18 cellular contexts compared by ENCODE assay signal in genomic region chr12:77120695-77121094, GRCh38. TPM values are rescaled to one million over a fixed set of nuclear protein-coding genes. Genes with fewer than 3 reads are reported as not detected.
DNase-seq lines count a peak whose midpoint lies in the region; ATAC-seq and TF ChIP-seq lines count a peak whose summit lies in the region.
"Had no signal": no experiment of that assay in that cellular context is flagged by ENCODE, and none has a peak within 500 bp of the region (broad histone marks: within the 10 kb centered on the region; RNA-seq: fewer than 3 reads in every experiment).

No MANE protein-coding gene starts in this region.

- no TSS peak for BruUV-seq in IMR-90 (replicated peaks; lab: Mats Ljungman, UMichigan)

- no peaks in the 10 kb centered on the region for H4K20me1 ChIP-seq in IMR-90 (ENCODE audit: insufficient read depth, low read length)
- H4K20me1 ChIP-seq in fibroblast of lung (ENCODE audit: control insufficient read depth, extremely low read depth, insufficient read depth, low read length) = no peaks in the 10 kb centered on the region

- H3K4me3 ChIP-seq in IMR-90 (ENCODE audit: insufficient read depth, low read depth, low read length) (no peak overlapping the region), fibroblast of lung (replicated peaks in 1 of 4; ENCODE audit: control extremely low read depth in 1 of 4, insufficient read depth in 1 of 4, low read depth in 3 of 4, low read length in 4 of 4) (no peak overlapping the region), skeletal muscle satellite cell (ENCODE audit: low read length) (no peak overlapping the region)
- H3K4me3 ChIP-seq: cardiac muscle cell had no signal

- H3K9me1 ChIP-seq in IMR-90 (ENCODE audit: insufficient read depth, low read length) = peaks cover 7% of the 10 kb centered on the region

- no peak overlapping the region for H3K23ac ChIP-seq in IMR-90 (ENCODE audit: low read depth, low read length)

- H3K27me3 ChIP-seq in IMR-90 (ENCODE audit: control insufficient read depth, insufficient read depth, low read length) (no peaks in the 10 kb centered on the region), fibroblast of lung (ENCODE audit: control insufficient read depth, insufficient read depth, low read length) (no peaks in the 10 kb centered on the region), skeletal muscle satellite cell (ENCODE audit: control insufficient read depth, insufficient read depth, low read length) (no peaks in the 10 kb centered on the region)

- dilution Hi-C loops in IMR-90 (cut with HindIII; ENCODE audit: low sequenced_read_pairs, unreplicated experiment) = no loop called here

- in situ Hi-C loops in IMR-90 (cut with MboI; ENCODE audit: low sequenced_read_pairs) = no loop called here

- no peaks in the 10 kb centered on the region for H3K79me2 ChIP-seq in fibroblast of lung (ENCODE audit: control insufficient read depth, insufficient read depth, low read length)

- H3K18ac ChIP-seq in IMR-90 (ENCODE audit: low read depth, low read length) = no peak overlapping the region

- ATAC-seq in IMR-90 (ENCODE audit: low read depth) (no peak), SK-N-SH treated with all-trans-retinoic acid at 6 μM for 48 hours (peak; percentile 31), HG02763 (IDR thresholded peaks at IDR 0.05; ENCODE audit: unreplicated experiment) (no peak)
- ATAC-seq: HepG2, left ventricle myocardium superior, natural killer cell, right cardiac atrium had no signal

- H3K9ac ChIP-seq in IMR-90 (ENCODE audit: low read depth, low read length) = no peak overlapping the region
- no peak overlapping the region for H3K9ac ChIP-seq in fibroblast of lung (ENCODE audit: insufficient read depth, low read length)
- peak overlapping the region; percentile 64 for H3K9ac ChIP-seq in skeletal muscle satellite cell (ENCODE audit: low read depth, low read length)

- TF ChIP-seq RAD21 in IMR-90 (IDR thresholded peaks at IDR 0.05; ENCODE audit: low read length) = no peak

- H3K9me3 ChIP-seq in IMR-90 (ENCODE audit: control insufficient read depth, insufficient read depth, low read length) = no peaks in the 10 kb centered on the region
- no peaks in the 10 kb centered on the region for H3K9me3 ChIP-seq in fibroblast of lung (ENCODE audit: control insufficient read depth, insufficient read depth, low read depth, low read length)
- H3K9me3 ChIP-seq in skeletal muscle satellite cell (replicated peaks; ENCODE audit: low read length) = no peaks in the 10 kb centered on the region

- POLR2A ChIA-PET in IMR-90 (lab: Charles Lee; ENCODE audit: unreplicated experiment) = no interaction called here

- no peak overlapping the region; a peak in 2 of 4 replicates for H4K8ac ChIP-seq in IMR-90 (ENCODE audit: low read depth in 2 of 2, low read length in 2 of 2)

- no peak overlapping the region for H3K4ac ChIP-seq in IMR-90 (ENCODE audit: low read depth, low read length)

- peak; percentile 65 for DNase-seq in IMR-90
- peak; percentile 74 to 80 for DNase-seq in fibroblast of lung (ENCODE audit: low read depth in 2 of 2)
- DNase-seq in NCI-H146 (lab: John Stamatoyannopoulos, UW) = no peak
- no peak for DNase-seq in NCI-H2171 treated with DMSO at 0.1 percent for 48 hours (lab: John Stamatoyannopoulos, UW)
- DNase-seq: activated CD8-positive, alpha-beta memory T cell treated with anti-CD3 and anti-CD28 coated beads for 24 hours; activated gamma-delta T cell; CD4-positive, CD25-positive, alpha-beta regulatory T cell; left ventricle myocardium superior; natural killer cell; NCI-H2227 treated with DMSO at 0.1 percent for 48 hours; right cardiac atrium; stimulated activated CD4-positive, alpha-beta T cell treated with anti-CD3 and anti-CD28 coated beads, Interleukin-4, amount 100 ng/mL, for 4 hours; trophoblast cell had no signal

- H2AFZ ChIP-seq in IMR-90 (replicated peaks; ENCODE audit: low read length, poor library complexity) (no peak overlapping the region), fibroblast of lung (ENCODE audit: low read length) (no peak overlapping the region)

- peak overlapping the region; percentile 87 for H2BK5ac ChIP-seq in IMR-90 (ENCODE audit: low read depth, low read length, poor library complexity, severe bottlenecking)

- H2AK5ac ChIP-seq in IMR-90 (ENCODE audit: low read depth, low read length) = no peak overlapping the region

- CTCF ChIA-PET in IMR-90 (lab: Yijun Ruan, JAX) = no interaction called here

- no peak for TF ChIP-seq CTCF in IMR-90 (conservative IDR thresholded peaks at IDR 0.05; ENCODE audit: low read depth, low read length)
- TF ChIP-seq CTCF in fibroblast of lung (conservative IDR thresholded peaks at IDR 0.05 in 1 of 2, IDR thresholded peaks at IDR 0.05 in 1 of 2; ENCODE audit: low read depth in 1 of 2, low read length in 2 of 2) = no peak

- peak overlapping the region; percentile 63 for H2BK120ac ChIP-seq in IMR-90 (ENCODE audit: low read depth, low read length)

- peak overlapping the region; percentile 6; the same call in 1 of the 2 replicates for H2BK20ac ChIP-seq in IMR-90 (ENCODE audit: low read depth, low read length)

- no peak overlapping the region for H2BK15ac ChIP-seq in IMR-90 (ENCODE audit: low read depth, low read length)

- H3K4me2 ChIP-seq in IMR-90 (ENCODE audit: low read depth, low read length) (peak overlapping the region; percentile 20; the same call in 1 of the 2 replicates), fibroblast of lung (ENCODE audit: extremely low read depth, insufficient read depth, low read length) (peak overlapping the region; percentile 36), skeletal muscle satellite cell (ENCODE audit: low read length) (peak overlapping the region; percentile 45)

- H3K4me1 ChIP-seq in IMR-90 (ENCODE audit: control insufficient read depth, insufficient read depth, low read length) (peaks cover 15% of the 10 kb centered on the region), fibroblast of lung (ENCODE audit: control insufficient read depth, extremely low read depth, insufficient read depth, low read length) (peaks cover 21% of the 10 kb centered on the region), skeletal muscle satellite cell (ENCODE audit: control insufficient read depth, insufficient read depth, low read length) (peaks cover 76% of the 10 kb centered on the region)

- H3K27ac ChIP-seq in IMR-90 (ENCODE audit: insufficient read depth, low read length) (no peak overlapping the region), fibroblast of lung (ENCODE audit: insufficient read depth, low read length) (peak overlapping the region; percentile 45)
- H3K27ac ChIP-seq: cardiac muscle cell had no signal

- no peak overlapping the region for H4K91ac ChIP-seq in IMR-90 (ENCODE audit: insufficient read depth, low read depth, low read length)

- 0 out of 2 replicates have a peak overlapping the region, but pooled peaks have one; percentile 22 for H3K56ac ChIP-seq in IMR-90 (ENCODE audit: extremely low read depth, insufficient read depth, low read length)

- H3K36me3 ChIP-seq in IMR-90 (ENCODE audit: control insufficient read depth, insufficient read depth, low read length) (no peaks in the 10 kb centered on the region), fibroblast of lung (ENCODE audit: control insufficient read depth, insufficient read depth, low read length) (no peaks in the 10 kb centered on the region), skeletal muscle satellite cell (ENCODE audit: insufficient read depth, low read length) (no peaks in the 10 kb centered on the region)
- H3K36me3 ChIP-seq: cardiac muscle cell had no signal

- peaks cover 0 to 4% of the 10 kb centered on the region in 2 experiments; a peak in 1 of 4 replicates for H3K79me1 ChIP-seq in IMR-90 (ENCODE audit: low read depth in 1 of 2, low read length in 2 of 2)

- no peak overlapping the region for H3K14ac ChIP-seq in IMR-90 (replicated peaks; ENCODE audit: low read depth, low read length)

- H2AK9ac ChIP-seq in IMR-90 (replicated peaks; ENCODE audit: low read depth, low read length, poor library complexity) = no peak overlapping the region

- intact Hi-C loops in IMR-90 (cut with micrococcal nuclease) = loop anchor here (2.0 kb wide), 1 partner anchor 56 kb away; the partner anchor contains the start of gene E2F7

- no peak overlapping the region for H4K5ac ChIP-seq in IMR-90 (ENCODE audit: low read depth, low read length)

- TF ChIP-seq POLR2A in IMR-90 (IDR thresholded peaks at IDR 0.05; ENCODE audit: low read depth, low read length) = no peak

TF ChIP-seq in IMR-90, 13 proteins besides CTCF, POLR2A, EP300 and RAD21 (continues in another document):
- TF ChIP-seq MXI1 (IDR thresholded peaks at IDR 0.05; ENCODE audit: borderline replicate concordance, low read depth, low read length) (no peak), RFX5 (IDR thresholded peaks at IDR 0.05; ENCODE audit: low read depth, low read length) (no peak), RCOR1 (IDR thresholded peaks at IDR 0.05; ENCODE audit: insufficient replicate concordance, low read length) (no peak), MAFK (IDR thresholded peaks at IDR 0.05; ENCODE audit: low read depth, low read length) (no peak), MAZ (IDR thresholded peaks at IDR 0.05; ENCODE audit: borderline replicate concordance, low read depth, low read length) (no peak)

TF ChIP-seq in SK-N-SH treated with all-trans-retinoic acid at 6 μM for 48 hours, 23 proteins besides CTCF, POLR2A, EP300 and RAD21:
- peak; percentile 48; the same call in 1 of the 2 replicates for TF ChIP-seq ISL1 (CRISPR knock-in tag; IDR thresholded peaks at IDR 0.05)
- no peak for TF ChIP-seq ESRRG (CRISPR knock-in tag; IDR thresholded peaks at IDR 0.05)

RNA-seq across cellular contexts. Expression of gene E2F7, which starts 55.3 kb away (rescaled TPM):
- total RNA-seq in IMR-90 (2012; rRNA removed) (8.1 and 10.3 TPM in 2 replicates), fibroblast of lung (4.6 and 9.7 TPM in 2 replicates)
- polyA plus RNA-seq in IMR-90 (2012; rRNA removed) (6.0 TPM in 2 replicates), fibroblast of lung (3.6 and 12.9 TPM in 2 replicates)
- polyA plus RNA-seq in IMR-90 (2012; cell fraction: cytosol; rRNA removed) = 1.3 and 1.8 TPM in 2 replicates
- polyA plus RNA-seq in IMR-90 (2012; cell fraction: nucleus; rRNA removed; ENCODE audit: low replicate concordance) = 7.1 and 9.3 TPM in 2 replicates
- polyA plus RNA-seq in fibroblast of lung (2012) = 2.3 and 6.9 TPM in 2 replicates
- polyA minus RNA-seq in fibroblast of lung (ENCODE audit: low replicate concordance) = 4.2 and 27.6 TPM in 2 replicates
- total RNA-seq in skeletal muscle satellite cell (2012; rRNA removed) = 7.6 and 9.4 TPM in 2 replicates

Comparison
In these comparisons a context has a peak if more than half of its experiments do, and no peak if none do; other contexts are left out.
1. DNase-seq: peak in IMR-90 (single experiment) and fibroblast of lung (2 of 2); none in NCI-H146 (single experiment) and NCI-H2171 treated with DMSO at 0.1 percent for 48 hours (single experiment).
2. Peak in every context shown above with its lines, with median percentiles within 50 percentile points of each other: H3K4me2 ChIP-seq.